Comparison of ENCODE assay signal across 31 cellular contexts in genomic region chr5:109900911-109901627, GRCh38.
A peak's percentile ranks its signal among the peaks of the same experiment; 100 is the strongest.
DNase-seq lines count a peak whose midpoint lies in the region; ATAC-seq and TF ChIP-seq lines count a peak whose summit lies in the region.
"Had no signal": no experiment of that assay in that cellular context is flagged by ENCODE, and none has a peak within 500 bp of the region (broad histone marks: within the 10 kb centered on the region; RNA-seq: fewer than 3 reads in every experiment).

No MANE protein-coding gene starts in this region.

- H3K4me1 ChIP-seq in PC-9 (replicated peaks; ENCODE audit: insufficient read depth): 0 out of 2 replicates have a peak, but pooled peaks cover 11% of the 10 kb centered on the region
- H3K4me1 ChIP-seq in mucosa of descending colon (ENCODE audit: low read depth): no peaks in the 10 kb centered on the region
- H3K4me1 ChIP-seq in endodermal cell (ENCODE audit: control insufficient read depth, insufficient read depth, low read length): no peaks in the 10 kb centered on the region
- H3K4me1 ChIP-seq: BLaER1, psoas muscle had no signal

- WGBS in endodermal cell (ENCODE audit: insufficient coverage in 1 of 2, insufficient read length in 1 of 2), 2 experiments: 92 to 100% methylated on average over 1 to 3 of the region's 3 CpGs

- H3K27me3 ChIP-seq in PC-9 (ENCODE audit: insufficient read depth, low read depth) (no peaks in the 10 kb centered on the region), endodermal cell (ENCODE audit: control insufficient read depth, insufficient read depth, low read length, poor library complexity, severe bottlenecking) (peaks cover 5% of the 10 kb centered on the region)
- H3K27me3 ChIP-seq: BLaER1, neural progenitor cell, SJSA1, tibial artery had no signal

- no peaks in the 10 kb centered on the region for H3K4me1 Mint-ChIP-seq in endodermal cell
- H3K4me1 Mint-ChIP-seq in activated T-helper 2 cell treated with anti-CD3 and anti-CD28 coated beads, Interferon-gamma antibody, Interleukin-2, Interleukin-4, amounts not matched to agents 10 μg/mL and 5 μg/mL and 100 μg/mL, durations not matched to agents 14 hours and 24 hours and 36 hours (ENCODE audit: low read depth): no peaks in the 10 kb centered on the region

- ATAC-seq in mucosa of descending colon: peak; percentile 53
- ATAC-seq: K562, left ventricle myocardium superior, psoas muscle, T-helper 17 cell had no signal

- H3K36me3 ChIP-seq in PC-9 (ENCODE audit: low read depth) (no peaks in the 10 kb centered on the region), mucosa of descending colon (ENCODE audit: low read depth) (no peaks in the 10 kb centered on the region), endodermal cell (ENCODE audit: control insufficient read depth, insufficient read depth, low read length) (no peaks in the 10 kb centered on the region)
- H3K36me3 ChIP-seq: BLaER1, cardiac muscle cell, neural progenitor cell, SJSA1, tibial artery had no signal

- BruUV-seq in PC-9 (replicated peaks; lab: Mats Ljungman, UMichigan): no TSS peak

- peak; percentile 1 for DNase-seq in DMS153 (lab: John Stamatoyannopoulos, UW)
- DNase-seq in DMS153 treated with DMSO at 0.1 percent for 48 hours (lab: John Stamatoyannopoulos, UW; ENCODE audit: unreplicated experiment): no peak
- DNase-seq in HT-29 (ENCODE audit: low spot score): peak; percentile 57
- peak in 1 of 2 experiments; percentile 46 for DNase-seq in PC-9
- no peak for DNase-seq in mucosa of descending colon
- DNase-seq in endodermal cell: no peak
- no peak for DNase-seq in activated T-helper 2 cell treated with anti-CD3 and anti-CD28 coated beads, Interferon-gamma antibody, Interleukin-2, Interleukin-4, amounts not matched to agents 10 μg/mL and 5 μg/mL and 100 μg/mL, durations not matched to agents 14 hours and 24 hours and 36 hours (ENCODE audit: low spot score)
- no peak for DNase-seq in activated CD4-positive, alpha-beta T cell treated with anti-CD3 and anti-CD28 coated beads, Interleukin-2, amount 50 U/mL, for 1 hour
- DNase-seq: 8988T; activated CD4-positive, alpha-beta T cell treated with anti-CD3 and anti-CD28 coated beads, Interleukin-2, amount 50 U/mL, for 4 hours; activated naive CD4-positive, alpha-beta T cell treated with anti-CD3 and anti-CD28 coated beads for 36 hours; activated T-cell treated with anti-CD3 and anti-CD28 coated beads for 4 hours; amygdala; GF-D8; head of caudate nucleus; left ventricle myocardium superior; NCI-H1930; NCI-H748 treated with DMSO at 0.1 percent for 48 hours; OCI-M1; psoas muscle; T-helper 17 cell; tibial artery had no signal

- CTCF ChIA-PET in PC-9 (lab: Charles Lee): no interaction called here

- no peaks in the 10 kb centered on the region for H4K20me1 ChIP-seq in PC-9 (ENCODE audit: insufficient read depth)
- H4K20me1 ChIP-seq: BLaER1 had no signal

- H3K9ac ChIP-seq in endodermal cell (ENCODE audit: extremely low read depth, low read length, poor library complexity, severe bottlenecking): no peak overlapping the region
- H3K9ac ChIP-seq: BLaER1, neural progenitor cell had no signal

- H3K27ac ChIP-seq in PC-9: no peak overlapping the region
- no peak overlapping the region for H3K27ac ChIP-seq in endodermal cell (ENCODE audit: low read depth, low read length)
- H3K27ac ChIP-seq: BLaER1, cardiac muscle cell, neural progenitor cell, psoas muscle, SJSA1, skin epidermis, tibial artery, VCaP had no signal

- H3K4me3 Mint-ChIP-seq in endodermal cell: no peak overlapping the region
- H3K4me3 Mint-ChIP-seq in activated T-helper 2 cell treated with anti-CD3 and anti-CD28 coated beads, Interferon-gamma antibody, Interleukin-2, Interleukin-4, amounts not matched to agents 10 μg/mL and 5 μg/mL and 100 μg/mL, durations not matched to agents 14 hours and 24 hours and 36 hours (ENCODE audit: low read depth): no peak overlapping the region
- H3K4me3 Mint-ChIP-seq: activated naive CD4-positive, alpha-beta T cell treated with anti-CD3 and anti-CD28 coated beads for 36 hours; dendritic cell treated with granulocyte-macrophage colony-stimulating factor and Interleukin-4, amounts not matched to agents 40 ng/mL and 50 ng/mL, for 4 days; neural progenitor cell; stimulated activated naive CD8-positive, alpha-beta T cell treated with anti-CD3 and anti-CD28 coated beads, Interleukin-15, Interleukin-2, amounts not matched to agents 100 ng/mL and 50 ng/mL, for 24 hours; T-helper 17 cell had no signal

- H3K9me3 Mint-ChIP-seq in endodermal cell: no peaks in the 10 kb centered on the region
- no peaks in the 10 kb centered on the region for H3K9me3 Mint-ChIP-seq in activated T-helper 2 cell treated with anti-CD3 and anti-CD28 coated beads, Interferon-gamma antibody, Interleukin-2, Interleukin-4, amounts not matched to agents 10 μg/mL and 5 μg/mL and 100 μg/mL, durations not matched to agents 14 hours and 24 hours and 36 hours
- H3K9me3 Mint-ChIP-seq: activated naive CD4-positive, alpha-beta T cell treated with anti-CD3 and anti-CD28 coated beads for 36 hours; dendritic cell treated with granulocyte-macrophage colony-stimulating factor and Interleukin-4, amounts not matched to agents 40 ng/mL and 50 ng/mL, for 4 days; neural progenitor cell; stimulated activated naive CD8-positive, alpha-beta T cell treated with anti-CD3 and anti-CD28 coated beads, Interleukin-15, Interleukin-2, amounts not matched to agents 100 ng/mL and 50 ng/mL, for 24 hours had no signal

- intact Hi-C loops in PC-9 (cut with micrococcal nuclease; ENCODE audit: unreplicated experiment) (no loop called here), mucosa of descending colon (cut with DNase I, micrococcal nuclease) (no loop called here)
- intact Hi-C loops in activated T-helper 2 cell treated with anti-CD3 and anti-CD28 coated beads, Interferon-gamma antibody, Interleukin-2, Interleukin-4, amounts not matched to agents 10 μg/mL and 5 μg/mL and 100 μg/mL, durations not matched to agents 14 hours and 24 hours and 36 hours (cut with micrococcal nuclease): no loop called here

- no peaks in the 10 kb centered on the region for H3K79me2 ChIP-seq in PC-9 (ENCODE audit: low read depth)

- no peak overlapping the region for H2AFZ ChIP-seq in PC-9
- H2AFZ ChIP-seq: neural progenitor cell had no signal

- no peak overlapping the region for H3K27ac Mint-ChIP-seq in endodermal cell
- no peak overlapping the region for H3K27ac Mint-ChIP-seq in activated T-helper 2 cell treated with anti-CD3 and anti-CD28 coated beads, Interferon-gamma antibody, Interleukin-2, Interleukin-4, amounts not matched to agents 10 μg/mL and 5 μg/mL and 100 μg/mL, durations not matched to agents 14 hours and 24 hours and 36 hours
- H3K27ac Mint-ChIP-seq: activated naive CD4-positive, alpha-beta T cell treated with anti-CD3 and anti-CD28 coated beads for 36 hours; dendritic cell treated with granulocyte-macrophage colony-stimulating factor and Interleukin-4, amounts not matched to agents 40 ng/mL and 50 ng/mL, for 4 days; neural progenitor cell; stimulated activated naive CD8-positive, alpha-beta T cell treated with anti-CD3 and anti-CD28 coated beads, Interleukin-15, Interleukin-2, amounts not matched to agents 100 ng/mL and 50 ng/mL, for 24 hours; T-helper 17 cell had no signal

- TF ChIP-seq CTCF in PC-9 (conservative IDR thresholded peaks at IDR 0.05) (no peak), mucosa of descending colon (IDR thresholded peaks at IDR 0.05) (no peak), endodermal cell (conservative IDR thresholded peaks at IDR 0.05) (no peak)

- no peaks in the 10 kb centered on the region for H3K36me3 Mint-ChIP-seq in endodermal cell (ENCODE audit: low read depth)
- no peaks in the 10 kb centered on the region for H3K36me3 Mint-ChIP-seq in activated T-helper 2 cell treated with anti-CD3 and anti-CD28 coated beads, Interferon-gamma antibody, Interleukin-2, Interleukin-4, amounts not matched to agents 10 μg/mL and 5 μg/mL and 100 μg/mL, durations not matched to agents 14 hours and 24 hours and 36 hours (ENCODE audit: low read depth)
- H3K36me3 Mint-ChIP-seq: neural progenitor cell had no signal

- H3K4me3 ChIP-seq in PC-9 (no peak overlapping the region), mucosa of descending colon (no peak overlapping the region), endodermal cell (ENCODE audit: low read length) (no peak overlapping the region)
- H3K4me3 ChIP-seq: BLaER1, cardiac muscle cell, K562, neural progenitor cell, psoas muscle, SJSA1, skin epidermis, tibial artery had no signal

- H3K27me3 Mint-ChIP-seq in endodermal cell (ENCODE audit: insufficient read depth): no peaks in the 10 kb centered on the region
- no peaks in the 10 kb centered on the region for H3K27me3 Mint-ChIP-seq in activated T-helper 2 cell treated with anti-CD3 and anti-CD28 coated beads, Interferon-gamma antibody, Interleukin-2, Interleukin-4, amounts not matched to agents 10 μg/mL and 5 μg/mL and 100 μg/mL, durations not matched to agents 14 hours and 24 hours and 36 hours (ENCODE audit: low read depth)
- H3K27me3 Mint-ChIP-seq: dendritic cell treated with granulocyte-macrophage colony-stimulating factor and Interleukin-4, amounts not matched to agents 40 ng/mL and 50 ng/mL, for 4 days; stimulated activated naive CD8-positive, alpha-beta T cell treated with anti-CD3 and anti-CD28 coated beads, Interleukin-15, Interleukin-2, amounts not matched to agents 100 ng/mL and 50 ng/mL, for 24 hours had no signal

- H3K4me2 ChIP-seq in PC-9: peak overlapping the region; percentile 29; the same call in 1 of the 2 replicates
- H3K4me2 ChIP-seq: BLaER1, neural progenitor cell had no signal

- H3K9me3 ChIP-seq in PC-9 (ENCODE audit: insufficient read depth, low read depth): no peaks in the 10 kb centered on the region
- no peaks in the 10 kb centered on the region for H3K9me3 ChIP-seq in mucosa of descending colon
- no peaks in the 10 kb centered on the region for H3K9me3 ChIP-seq in endodermal cell (ENCODE audit: control insufficient read depth, low read length)
- H3K9me3 ChIP-seq: BLaER1, psoas muscle, SJSA1, tibial artery had no signal

- no peaks in the 10 kb centered on the region; the same call in 1 of the 2 replicates for H3K9me2 ChIP-seq in PC-9 (ENCODE audit: insufficient read depth)

- H3F3A ChIP-seq in PC-9 (ENCODE audit: insufficient read depth, low read depth): no peaks in the 10 kb centered on the region

- POLR2A ChIA-PET in PC-9 (lab: Charles Lee; ENCODE audit: unreplicated experiment): no interaction called here

Comparison
In these comparisons a context has a peak if more than half of its experiments do, and no peak if none do; other contexts are left out.
1. DNase-seq: peak in DMS153 (single experiment) and HT-29 (single experiment); none in DMS153 treated with DMSO at 0.1 percent for 48 hours (single experiment), mucosa of descending colon (0 of 3), endodermal cell (single experiment), activated T-helper 2 cell treated with anti-CD3 and anti-CD28 coated beads, Interferon-gamma antibody, Interleukin-2, Interleukin-4, amounts not matched to agents 10 μg/mL and 5 μg/mL and 100 μg/mL, durations not matched to agents 14 hours and 24 hours and 36 hours (single experiment) and activated CD4-positive, alpha-beta T cell treated with anti-CD3 and anti-CD28 coated beads, Interleukin-2, amount 50 U/mL, for 1 hour (single experiment).